8 cellular contexts compared by ENCODE assay signal in the genomic region with DNA sequence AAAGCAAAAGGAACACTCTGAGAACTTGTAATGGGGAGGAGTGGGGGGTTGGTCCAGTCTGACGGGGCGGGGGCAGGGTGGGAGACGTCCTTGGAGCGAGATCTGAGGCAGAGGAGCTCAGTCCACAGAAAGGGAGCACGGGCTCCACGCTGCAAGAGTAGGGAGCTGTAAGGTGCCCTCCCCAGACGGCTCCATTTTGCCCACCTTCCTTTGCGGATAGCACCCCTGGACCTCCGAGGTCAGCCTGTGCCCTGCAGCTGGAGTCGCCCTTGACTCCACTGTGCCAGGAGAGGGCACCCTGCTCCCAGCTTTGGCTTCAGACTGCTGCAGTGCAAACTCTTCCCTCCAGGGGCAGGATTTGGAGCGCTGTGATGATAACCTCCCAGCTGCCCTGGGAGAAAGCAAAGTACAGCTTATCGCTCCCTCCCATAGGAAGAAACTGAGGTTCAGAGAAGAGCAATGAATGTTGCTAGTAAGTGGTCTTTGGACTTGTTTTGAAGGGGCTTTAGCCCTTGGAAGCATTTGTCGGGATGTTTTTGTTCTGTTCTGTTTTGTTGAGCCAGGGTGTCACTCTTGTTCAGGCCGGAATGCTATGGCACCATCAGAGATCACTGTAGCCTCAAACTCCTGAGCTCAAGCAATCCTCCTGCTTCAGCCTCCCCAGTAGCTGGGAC. TPM values are rescaled to one million over a fixed set of nuclear protein-coding genes. Genes with fewer than 3 reads are reported as not detected.
DNase-seq lines count a peak whose midpoint lies in the region; ATAC-seq, FAIRE-seq and TF ChIP-seq lines count a peak whose summit lies in the region.

No MANE protein-coding gene starts in this region.

- H3K9ac ChIP-seq in ES-I3 (ENCODE audit: low read depth, low read length): peak overlapping the region; percentile 54; the same call in 1 of the 2 replicates

- 9 to 17% (median 10%) methylated on average over 13 to 14 of the region's 14 CpGs for WGBS in heart left ventricle, 4 donors

- H3K36me3 ChIP-seq in ES-I3 (ENCODE audit: insufficient read depth, low read length) (no peaks in the 10 kb centered on the region), heart left ventricle (no peaks in the 10 kb centered on the region)

- TF ChIP-seq CTCF in heart left ventricle (IDR thresholded peaks at IDR 0.05) (peak; percentile 97 to 100 (median 99)), progenitor cell of endocrine pancreas (IDR thresholded peaks at IDR 0.05; ENCODE audit: unreplicated experiment) (peak; percentile 100)

- ATAC-seq in HG02610 (IDR thresholded peaks at IDR 0.05; ENCODE audit: unreplicated experiment) (peak; percentile 92), heart left ventricle (peak; percentile 93 to 99 (median 98))
- ATAC-seq in activated naive CD8-positive, alpha-beta T cell treated with anti-CD3 and anti-CD28 coated beads, Interleukin-2, amount 10 ng/mL, durations not matched to agents 7 days and 5 days (ENCODE audit: low read depth): peak; percentile 98

- peaks cover 7% of the 10 kb centered on the region for H3K4me1 Mint-ChIP-seq in activated naive CD8-positive, alpha-beta T cell treated with anti-CD3 and anti-CD28 coated beads, Interleukin-2, amount 10 ng/mL, durations not matched to agents 7 days and 5 days
- peaks cover 23% of the 10 kb centered on the region for H3K4me1 Mint-ChIP-seq in progenitor cell of endocrine pancreas (ENCODE audit: low read depth)

- H3K4me3 ChIP-seq in heart left ventricle: peak overlapping the region in 7 of 12 donors; percentile 15 to 45 (median 33)

- no peaks in the 10 kb centered on the region for H3K4me1 ChIP-seq in ES-I3 (ENCODE audit: insufficient read depth, low read length)
- H3K4me1 ChIP-seq in heart left ventricle: peaks cover 0 to 20% (median 11%) of the 10 kb centered on the region in 12 donors

- peak overlapping the region; percentile 43 for H3K4me3 Mint-ChIP-seq in activated naive CD8-positive, alpha-beta T cell treated with anti-CD3 and anti-CD28 coated beads, Interleukin-2, amount 10 ng/mL, durations not matched to agents 7 days and 5 days
- H3K4me3 Mint-ChIP-seq in progenitor cell of endocrine pancreas (ENCODE audit: low read depth): peak overlapping the region; percentile 42

- peaks cover 44% of the 10 kb centered on the region for H3K27me3 Mint-ChIP-seq in activated naive CD8-positive, alpha-beta T cell treated with anti-CD3 and anti-CD28 coated beads, Interleukin-2, amount 10 ng/mL, durations not matched to agents 7 days and 5 days
- H3K27me3 Mint-ChIP-seq in progenitor cell of endocrine pancreas: no peaks in the 10 kb centered on the region

- no peak for TF ChIP-seq POLR2A in heart left ventricle (IDR thresholded peaks at IDR 0.05)

- DNase-seq in NCI-H1417 treated with DMSO at 0.1 percent for 48 hours (lab: John Stamatoyannopoulos, UW) (peak; percentile 52), SW 1271 (lab: John Stamatoyannopoulos, UW) (peak; percentile 99), heart left ventricle (peak; percentile 83 to 90 (median 86)), progenitor cell of endocrine pancreas (ENCODE audit: low spot score, unreplicated experiment) (peak; percentile 95), urothelium cell line (ENCODE audit: low spot score) (peak; percentile 91)
- DNase-seq in activated naive CD8-positive, alpha-beta T cell treated with anti-CD3 and anti-CD28 coated beads, Interleukin-2, amount 10 ng/mL, durations not matched to agents 7 days and 5 days: peak; percentile 86

- no peaks in the 10 kb centered on the region for H3K9me3 Mint-ChIP-seq in activated naive CD8-positive, alpha-beta T cell treated with anti-CD3 and anti-CD28 coated beads, Interleukin-2, amount 10 ng/mL, durations not matched to agents 7 days and 5 days
- no peaks in the 10 kb centered on the region for H3K9me3 Mint-ChIP-seq in progenitor cell of endocrine pancreas (ENCODE audit: low read depth)

- H3K9me3 ChIP-seq in ES-I3 (ENCODE audit: control insufficient read depth, insufficient read depth, low read length) (no peaks in the 10 kb centered on the region), heart left ventricle (no peaks in the 10 kb centered on the region)

- no peak overlapping the region for H3K27ac Mint-ChIP-seq in activated naive CD8-positive, alpha-beta T cell treated with anti-CD3 and anti-CD28 coated beads, Interleukin-2, amount 10 ng/mL, durations not matched to agents 7 days and 5 days
- peak overlapping the region; percentile 84 for H3K27ac Mint-ChIP-seq in progenitor cell of endocrine pancreas

- peak; percentile 69 for FAIRE-seq in urothelium cell line (lab: Jason Lieb, UNC)

- H3K36me3 Mint-ChIP-seq in activated naive CD8-positive, alpha-beta T cell treated with anti-CD3 and anti-CD28 coated beads, Interleukin-2, amount 10 ng/mL, durations not matched to agents 7 days and 5 days: no peaks in the 10 kb centered on the region
- H3K36me3 Mint-ChIP-seq in progenitor cell of endocrine pancreas (ENCODE audit: insufficient read depth): no peaks in the 10 kb centered on the region

- no peak overlapping the region for H3K27ac ChIP-seq in heart left ventricle

- POLR2A ChIA-PET in activated naive CD8-positive, alpha-beta T cell treated with anti-CD3 and anti-CD28 coated beads, Interleukin-2, amount 10 ng/mL, durations not matched to agents 7 days and 5 days (lab: Charles Lee): interaction anchor here (0.5 to 1.3 kb wide), 9 partner anchors 10 to 391 kb away, joined by 3 to 7 read pairs (median 4); partner anchors contain the start of genes AHCY and ITCH

- intact Hi-C loops in heart left ventricle (cut with DNase I): loop anchor here (1.0 to 10.0 kb wide), 19 partner anchors 120 to 462 kb away; partner anchors contain the start of genes DYNLRB1 (in 3 of the 10) and TP53INP2 (in 1 of the 10)

- H3K27me3 ChIP-seq in heart left ventricle: peaks cover 0 to 17% (median 0%) of the 10 kb centered on the region in 9 donors

RNA-seq across cellular contexts. Expression of gene AHCY, which starts 9.5 kb away (rescaled TPM):
- 10 to 100 TPM; 51.8 to 55.0 TPM for total RNA-seq in activated naive CD8-positive, alpha-beta T cell treated with anti-CD3 and anti-CD28 coated beads, Interleukin-2, amount 10 ng/mL, durations not matched to agents 7 days and 5 days
- total RNA-seq in heart left ventricle: 100 to 1,000 TPM in 1 of 9 donors, 10 to 100 TPM in 8; 48.3 to 132 (median 57.2) TPM
- 10 to 100 TPM; 64.4 to 98.4 TPM for polyA plus RNA-seq in heart left ventricle
- total RNA-seq in progenitor cell of endocrine pancreas: 328 and 329 TPM in 2 replicates

RNA-seq across cellular contexts. Expression of gene ITCH, which starts 50.4 kb away (rescaled TPM):
- total RNA-seq in activated naive CD8-positive, alpha-beta T cell treated with anti-CD3 and anti-CD28 coated beads, Interleukin-2, amount 10 ng/mL, durations not matched to agents 7 days and 5 days: 10 to 100 TPM; 57.4 to 59.7 TPM
- total RNA-seq in heart left ventricle: 10 to 100 TPM; 36.4 to 49.0 (median 40.3) TPM
- 10 to 100 TPM in 1 of 2 donors, 1 to 10 TPM in 1; 6.0 to 21.8 TPM for polyA plus RNA-seq in heart left ventricle
- total RNA-seq in progenitor cell of endocrine pancreas: 83.9 and 85.5 TPM in 2 replicates
